8 cellular contexts compared by ENCODE assay signal in genomic region chr2:28621172-28622100, GRCh38.
DNase-seq lines count a peak whose midpoint lies in the region; ATAC-seq and TF ChIP-seq lines count a peak whose summit lies in the region.

No MANE protein-coding gene starts in this region.

- no peaks in the 10 kb centered on the region for H3K36me3 ChIP-seq in colonic mucosa
- H3K36me3 ChIP-seq in liver (ENCODE audit: control insufficient read depth in 4 of 4, insufficient read depth in 3 of 4, low read depth in 1 of 4, low read length in 3 of 4), result no peaks in the 10 kb centered on the region

- TF ChIP-seq CTCF in colonic mucosa (IDR thresholded peaks at IDR 0.05) (peak; percentile 33), liver (IDR thresholded peaks at IDR 0.05; ENCODE audit: low read depth, low read length, missing input control) (peak; percentile 73)

- H3K4me3 ChIP-seq in colonic mucosa (no peak overlapping the region), liver (ENCODE audit: low read depth in 1 of 3, low read length in 3 of 3) (no peak overlapping the region)

- H3K9ac ChIP-seq in colonic mucosa (ENCODE audit: low read depth in 2 of 2, low read length in 2 of 2) (peak overlapping the region; percentile 52 to 66), liver (ENCODE audit: low read depth in 1 of 2, low read length in 2 of 2) (peak overlapping the region; percentile 39 to 70)

- TF ChIP-seq RAD21 in liver (IDR thresholded peaks at IDR 0.05), result peak; percentile 88 to 93

- H3K9me3 ChIP-seq in colonic mucosa (no peaks in the 10 kb centered on the region), liver (ENCODE audit: control insufficient read depth in 4 of 4, low read length in 3 of 4) (no peaks in the 10 kb centered on the region)

- WGBS in liver, result 13% methylated on average over 15 of the region's 15 CpGs

- DNase-seq in G401 (ENCODE audit: low spot score) (peak; percentile 21), NCI-H2081 treated with DMSO at 0.1 percent for 48 hours (lab: John Stamatoyannopoulos, UW) (peak; percentile 31), colonic mucosa (peak; percentile 84)
- DNase-seq in activated CD4-positive, alpha-beta T cell treated with anti-CD3 and anti-CD28 coated beads for 1 hour, result peak; percentile 60
- DNase-seq in stimulated activated CD4-positive, alpha-beta T cell treated with anti-CD3 and anti-CD28 coated beads, Interleukin-4, amount 100 ng/mL, for 1 hour, result peak; percentile 38

- H3K27ac ChIP-seq in colonic mucosa, result peak overlapping the region; percentile 85
- H3K27ac ChIP-seq in liver (ENCODE audit: low read depth in 1 of 2, low read length in 2 of 2), result peak overlapping the region; percentile 84 to 85

- intact Hi-C loops in colonic mucosa (cut with DNase I), result loop anchor here (5.0 kb wide), 1 partner anchor 131 kb away; the partner anchor contains the start of gene PPP1CB

- H3K27me3 ChIP-seq in colonic mucosa, result no peaks in the 10 kb centered on the region
- H3K27me3 ChIP-seq in liver (ENCODE audit: control insufficient read depth in 4 of 4, insufficient read depth in 4 of 4, low read length in 3 of 4), result no peaks in the 10 kb centered on the region

- H3K4me1 ChIP-seq in colonic mucosa, result peaks cover 26% of the 10 kb centered on the region
- peaks cover 0 to 28% (median 19%) of the 10 kb centered on the region in 4 donors for H3K4me1 ChIP-seq in liver (ENCODE audit: control insufficient read depth in 4 of 4, insufficient read depth in 4 of 4, low read length in 3 of 4)

- in situ Hi-C loops in G401 (cut with HindIII; ENCODE audit: low sequenced_read_pairs), result no loop called here

- ATAC-seq in GM18907 (IDR thresholded peaks at IDR 0.05; ENCODE audit: unreplicated experiment), result no peak
- ATAC-seq in HG02884 (IDR thresholded peaks at IDR 0.05; ENCODE audit: unreplicated experiment), result no peak

TF ChIP-seq in liver, 16 proteins besides CTCF, POLR2A, EP300 and RAD21:
- TF ChIP-seq EGR1 (IDR thresholded peaks at IDR 0.05; ENCODE audit: low read depth in 2 of 2) (peak in 1 of 2 donors; percentile 44), HNF4A (conservative IDR thresholded peaks at IDR 0.05) (peak; percentile 79 to 84), NR2F2 (IDR thresholded peaks at IDR 0.05) (peak; percentile 74), JUND (IDR thresholded peaks at IDR 0.05) (peak; percentile 79 to 90), FOXA1 (IDR thresholded peaks at IDR 0.05) (no peak), ZBTB33 (IDR thresholded peaks at IDR 0.05) (no peak), TAF1 (conservative IDR thresholded peaks at IDR 0.05) (no peak), MAX (IDR thresholded peaks at IDR 0.05) (peak; percentile 89), REST (IDR thresholded peaks at IDR 0.05) (peak; percentile 62), ATF3 (IDR thresholded peaks at IDR 0.05) (peak; percentile 28), RXRA (IDR thresholded peaks at IDR 0.05) (peak; percentile 92), SP1 (IDR thresholded peaks at IDR 0.05) (peak; percentile 88), GABPA (IDR thresholded peaks at IDR 0.05 in 1 of 2, conservative IDR thresholded peaks at IDR 0.05 in 1 of 2) (peak; percentile 36 to 75), HNF4G (IDR thresholded peaks at IDR 0.05) (peak; percentile 66), YY1 (IDR thresholded peaks at IDR 0.05) (peak; percentile 73), FOXA2 (IDR thresholded peaks at IDR 0.05) (peak; percentile 42)

Comparison
In these comparisons a context has a peak if more than half of its experiments do, and no peak if none do; other contexts are left out.
1. DNase-seq: peak in every context shown above with its lines; median percentile 84 in colonic mucosa; 60 in activated CD4-positive, alpha-beta T cell treated with anti-CD3 and anti-CD28 coated beads for 1 hour; 38 in stimulated activated CD4-positive, alpha-beta T cell treated with anti-CD3 and anti-CD28 coated beads, Interleukin-4, amount 100 ng/mL, for 1 hour; 31 in NCI-H2081 treated with DMSO at 0.1 percent for 48 hours; 21 in G401.